In genomic region chr1:204726478-204726877, GRCh38 we compare ENCODE assay signal across 12 cellular contexts. TPM values are rescaled to one million over a fixed set of nuclear protein-coding genes. Genes with fewer than 3 reads are reported as not detected.
DNase-seq lines count a peak whose midpoint lies in the region; ATAC-seq and TF ChIP-seq lines count a peak whose summit lies in the region.
"Had no signal": no experiment of that assay in that cellular context is flagged by ENCODE, and none has a peak within 500 bp of the region (broad histone marks: within the 10 kb centered on the region; RNA-seq: fewer than 3 reads in every experiment).

No MANE protein-coding gene starts in this region.

- H3K36me3 ChIP-seq in RWPE2 (ENCODE audit: low read depth): no peaks in the 10 kb centered on the region
- H3K36me3 ChIP-seq: BE2C, heart right ventricle, spleen had no signal

- no peak for TF ChIP-seq CTCF in RWPE2 (IDR thresholded peaks at IDR 0.05; ENCODE audit: poor library complexity, severe bottlenecking)
- TF ChIP-seq CTCF in foreskin keratinocyte (conservative IDR thresholded peaks at IDR 0.05): no peak

- intact Hi-C loops in left ventricle myocardium superior (cut with micrococcal nuclease): no loop called here

- no peaks in the 10 kb centered on the region for H3K9me3 ChIP-seq in RWPE2 (ENCODE audit: severe bottlenecking)
- H3K9me3 ChIP-seq: BE2C, heart right ventricle, spleen had no signal

- no peak overlapping the region for H3K4me3 Mint-ChIP-seq in stimulated activated naive CD8-positive, alpha-beta T cell treated with anti-CD3 and anti-CD28 coated beads, Interleukin-15, amount 100 ng/mL, for 72 hours

- DNase-seq in stimulated activated naive CD8-positive, alpha-beta T cell treated with anti-CD3 and anti-CD28 coated beads, Interleukin-15, amount 100 ng/mL, for 72 hours: no peak
- DNase-seq in stimulated activated naive CD8-positive, alpha-beta T cell treated with anti-CD3 and anti-CD28 coated beads, Interleukin-15, Interleukin-2, amounts not matched to agents 100 U/mL and 50 U/mL, for 24 hours: no peak
- DNase-seq in RWPE2 (ENCODE audit: low spot score): no peak
- DNase-seq in foreskin keratinocyte: peak; percentile 34 to 63
- DNase-seq in left ventricle myocardium superior: no peak
- DNase-seq: BE2C, heart right ventricle, spleen, T-helper 9 cell had no signal

- no peaks in the 10 kb centered on the region for H3K27me3 ChIP-seq in RWPE2 (ENCODE audit: insufficient read depth, poor library complexity, severe bottlenecking)
- peaks cover 22% of the 10 kb centered on the region for H3K27me3 ChIP-seq in foreskin keratinocyte
- H3K27me3 ChIP-seq: BE2C had no signal

- peak; percentile 74 for ATAC-seq in stimulated activated naive CD8-positive, alpha-beta T cell treated with anti-CD3 and anti-CD28 coated beads, Interleukin-15, amount 100 ng/mL, for 72 hours
- no peak for ATAC-seq in stimulated activated naive CD8-positive, alpha-beta T cell treated with anti-CD3 and anti-CD28 coated beads, Interleukin-15, Interleukin-2, amounts not matched to agents 100 U/mL and 50 U/mL, for 24 hours
- ATAC-seq in RWPE2 (ENCODE audit: low read depth) (peak; percentile 69), foreskin keratinocyte (peak; percentile 59), HG03025 (IDR thresholded peaks at IDR 0.05; ENCODE audit: low FRiP score, unreplicated experiment) (no peak), left ventricle myocardium superior (no peak), HG03095 (IDR thresholded peaks at IDR 0.05; ENCODE audit: unreplicated experiment) (no peak), GM18868 (IDR thresholded peaks at IDR 0.05; ENCODE audit: unreplicated experiment) (no peak)
- ATAC-seq: heart right ventricle had no signal

- peaks cover 21% of the 10 kb centered on the region for H3K4me1 ChIP-seq in RWPE2 (ENCODE audit: insufficient read depth, poor library complexity, severe bottlenecking)
- peaks cover 9% of the 10 kb centered on the region for H3K4me1 ChIP-seq in foreskin keratinocyte
- H3K4me1 ChIP-seq: BE2C, heart right ventricle, spleen had no signal

- peak overlapping the region; percentile 32 for H3K27ac ChIP-seq in RWPE2 (ENCODE audit: poor library complexity, severe bottlenecking)
- peak overlapping the region; percentile 55 for H3K27ac ChIP-seq in foreskin keratinocyte
- H3K27ac ChIP-seq: heart right ventricle, spleen had no signal

- peaks cover 5% of the 10 kb centered on the region for H3K27me3 Mint-ChIP-seq in stimulated activated naive CD8-positive, alpha-beta T cell treated with anti-CD3 and anti-CD28 coated beads, Interleukin-15, amount 100 ng/mL, for 72 hours

- no peaks in the 10 kb centered on the region for H3K9me3 Mint-ChIP-seq in stimulated activated naive CD8-positive, alpha-beta T cell treated with anti-CD3 and anti-CD28 coated beads, Interleukin-15, amount 100 ng/mL, for 72 hours

- peak overlapping the region in 1 of 2 donors; percentile 81 for H3K27ac Mint-ChIP-seq in stimulated activated naive CD8-positive, alpha-beta T cell treated with anti-CD3 and anti-CD28 coated beads, Interleukin-15, amount 100 ng/mL, for 72 hours

- peaks cover 6% of the 10 kb centered on the region for H3K4me1 Mint-ChIP-seq in stimulated activated naive CD8-positive, alpha-beta T cell treated with anti-CD3 and anti-CD28 coated beads, Interleukin-15, amount 100 ng/mL, for 72 hours

- no peak overlapping the region for H3K4me3 ChIP-seq in RWPE2 (ENCODE audit: severe bottlenecking)
- H3K4me3 ChIP-seq: heart right ventricle, spleen had no signal

RNA-seq across cellular contexts. Expression of gene LRRN2, which starts 40.9 kb away (rescaled TPM):
- total RNA-seq in foreskin keratinocyte (not detected in 2 replicates), left ventricle myocardium superior (2.3 TPM)
- polyA plus RNA-seq in foreskin keratinocyte: 0.01 TPM in 1 of 2 replicates, not detected in the other

Comparison
In these comparisons a context has a peak if more than half of its experiments do, and no peak if none do; other contexts are left out.
1. ATAC-seq: peak in stimulated activated naive CD8-positive, alpha-beta T cell treated with anti-CD3 and anti-CD28 coated beads, Interleukin-15, amount 100 ng/mL, for 72 hours (single experiment), RWPE2 (single experiment) and foreskin keratinocyte (single experiment); none in stimulated activated naive CD8-positive, alpha-beta T cell treated with anti-CD3 and anti-CD28 coated beads, Interleukin-15, Interleukin-2, amounts not matched to agents 100 U/mL and 50 U/mL, for 24 hours (single experiment), HG03025 (single experiment), left ventricle myocardium superior (single experiment), HG03095 (single experiment) and GM18868 (single experiment).
2. DNase-seq: peak in foreskin keratinocyte (2 of 2); none in stimulated activated naive CD8-positive, alpha-beta T cell treated with anti-CD3 and anti-CD28 coated beads, Interleukin-15, amount 100 ng/mL, for 72 hours (0 of 2), stimulated activated naive CD8-positive, alpha-beta T cell treated with anti-CD3 and anti-CD28 coated beads, Interleukin-15, Interleukin-2, amounts not matched to agents 100 U/mL and 50 U/mL, for 24 hours (single experiment), RWPE2 (single experiment) and left ventricle myocardium superior (single experiment).